ENCODE assay signal across 10 cellular contexts in the genomic region with DNA sequence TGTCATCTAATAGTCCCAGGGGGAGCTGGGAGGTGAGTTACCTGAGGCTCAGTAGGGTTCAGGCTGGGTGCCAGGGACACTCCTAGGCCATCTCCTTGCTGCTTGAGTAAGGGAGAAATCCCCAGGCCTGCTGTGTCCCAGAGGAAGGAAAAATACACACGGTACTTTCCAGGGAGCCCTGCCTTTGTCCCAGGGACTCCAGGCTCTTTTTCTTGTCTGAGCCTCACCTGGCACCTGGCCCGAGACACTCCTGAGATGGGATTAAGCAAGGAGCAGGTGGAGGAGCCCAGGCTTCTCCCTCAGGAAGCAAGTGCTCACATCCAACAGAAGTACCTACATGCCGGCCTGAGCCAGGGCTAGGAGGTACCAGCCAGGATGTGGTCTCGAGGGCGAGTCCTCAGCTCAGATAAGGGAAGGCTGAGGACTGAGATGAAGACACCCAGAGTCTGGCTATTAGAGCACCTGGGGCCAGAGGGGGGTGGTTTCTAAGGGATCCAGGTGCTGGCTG. TPM values are rescaled to one million over a fixed set of nuclear protein-coding genes. Genes with fewer than 3 reads are reported as not detected.
A peak's percentile ranks its signal among the peaks of the same experiment; 100 is the strongest.
DNase-seq lines count a peak whose midpoint lies in the region; ATAC-seq and TF ChIP-seq lines count a peak whose summit lies in the region.
"Had no signal": no experiment of that assay in that cellular context is flagged by ENCODE, and none has a peak within 500 bp of the region (broad histone marks: within the 10 kb centered on the region; RNA-seq: fewer than 3 reads in every experiment).

No MANE protein-coding gene starts in this region.

- H3K4ac ChIP-seq in mesenchymal stem cell (ENCODE audit: low read depth in 1 of 2, low read length in 2 of 2), result peak overlapping the region in 1 of 2 experiments; percentile 1

- no peaks in the 10 kb centered on the region for H3K9me3 Mint-ChIP-seq in CD4-positive, alpha-beta memory T cell
- no peaks in the 10 kb centered on the region for H3K9me3 Mint-ChIP-seq in activated T-helper 2 cell treated with anti-CD3 and anti-CD28 coated beads, Interferon-gamma antibody, Interleukin-2, Interleukin-4, amounts not matched to agents 10 μg/mL and 5 μg/mL and 100 μg/mL, durations not matched to agents 14 hours and 24 hours and 36 hours

- no peak for TF ChIP-seq CTCF in HEK293 (tag by site-specific recombination; IDR thresholded peaks at IDR 0.05)

- peak overlapping the region in 7 of 8 donors; percentile 36 to 79 (median 69) for H3K4me3 Mint-ChIP-seq in CD4-positive, alpha-beta memory T cell
- H3K4me3 Mint-ChIP-seq in activated T-helper 2 cell treated with anti-CD3 and anti-CD28 coated beads, Interferon-gamma antibody, Interleukin-2, Interleukin-4, amounts not matched to agents 10 μg/mL and 5 μg/mL and 100 μg/mL, durations not matched to agents 14 hours and 24 hours and 36 hours (ENCODE audit: low read depth), result no peak overlapping the region

- H3K18ac ChIP-seq in mesenchymal stem cell (ENCODE audit: low read depth in 1 of 2, low read length in 2 of 2), result peak overlapping the region in 1 of 2 experiments; percentile 37

- no peak for ATAC-seq in GM19452 (IDR thresholded peaks at IDR 0.05; ENCODE audit: unreplicated experiment)
- no peak for ATAC-seq in HG03520 (IDR thresholded peaks at IDR 0.05; ENCODE audit: unreplicated experiment)

- H3K4me1 ChIP-seq in CD4-positive, alpha-beta memory T cell (ENCODE audit: insufficient read depth, low read length), result peaks cover 53% of the 10 kb centered on the region
- H3K4me1 ChIP-seq in HEK293 (ENCODE audit: control insufficient read depth, insufficient read depth, low read length) (0 out of 2 replicates have a peak, but pooled peaks cover 3% of the 10 kb centered on the region), mesenchymal stem cell (ENCODE audit: control insufficient read depth, insufficient read depth, low read depth, low read length) (peaks cover 10% of the 10 kb centered on the region)

- peak overlapping the region; percentile 76 for H3K9ac ChIP-seq in mesenchymal stem cell (ENCODE audit: low read length)

- no peaks in the 10 kb centered on the region for H3K79me1 ChIP-seq in mesenchymal stem cell (replicated peaks; ENCODE audit: low read length, poor library complexity, severe bottlenecking)

- H3K9me3 ChIP-seq in CD4-positive, alpha-beta memory T cell (ENCODE audit: control insufficient read depth in 1 of 2, low read length in 2 of 2), result no peaks in the 10 kb centered on the region
- H3K9me3 ChIP-seq in HEK293 (ENCODE audit: control insufficient read depth, insufficient read depth, low read depth, low read length) (no peaks in the 10 kb centered on the region), mesenchymal stem cell (ENCODE audit: control insufficient read depth, low read length) (no peaks in the 10 kb centered on the region)
- H3K9me3 ChIP-seq: MG63 had no signal

- no peak overlapping the region for H2BK5ac ChIP-seq in mesenchymal stem cell (ENCODE audit: low read depth, low read length, poor library complexity, severe bottlenecking)

- intact Hi-C loops in CD4-positive, alpha-beta memory T cell (cut with micrococcal nuclease), result loop anchor here (1.0 to 5.0 kb wide), 5 partner anchors 18 to 147 kb away; partner anchors contain the start of genes CHKB, LMF2, NCAPH2 and SYCE3
- intact Hi-C loops in activated T-helper 2 cell treated with anti-CD3 and anti-CD28 coated beads, Interferon-gamma antibody, Interleukin-2, Interleukin-4, amounts not matched to agents 10 μg/mL and 5 μg/mL and 100 μg/mL, durations not matched to agents 14 hours and 24 hours and 36 hours (cut with micrococcal nuclease), result loop anchor here (2.0 to 5.0 kb wide), 3 partner anchors 14 to 38 kb away; partner anchors contain the start of genes CHKB and TYMP

- no peak overlapping the region for H2AFZ ChIP-seq in mesenchymal stem cell (ENCODE audit: low read depth, low read length)

- H4K91ac ChIP-seq in mesenchymal stem cell (ENCODE audit: low read length), result peak overlapping the region; percentile 3

- peak overlapping the region in 1 of 2 experiments; percentile 2 for H3K23ac ChIP-seq in mesenchymal stem cell (ENCODE audit: low read length in 2 of 2)

- H2BK15ac ChIP-seq in mesenchymal stem cell (ENCODE audit: low read depth, poor library complexity, severe bottlenecking), result peak overlapping the region; percentile 19

- CTCF ChIA-PET in CD4-positive, alpha-beta memory T cell (lab: Charles Lee; ENCODE audit: partially characterized antibody), result interaction anchor here (1.0 to 2.7 kb wide), 4 partner anchors 16 to 76 kb away, joined by 3 to 23 read pairs (median 4); partner anchors contain the start of genes SCO2 and SYCE3
- CTCF ChIA-PET in HEK293 (lab: Yijun Ruan, JAX), result interaction anchor here (0.6 to 1.6 kb wide), 3 partner anchors 12 to 19 kb away, joined by 3 to 10 read pairs (median 9); partner anchors contain the start of genes SCO2 and SYCE3

- peak overlapping the region; percentile 70 to 91 (median 85) for H3K27ac Mint-ChIP-seq in CD4-positive, alpha-beta memory T cell
- peak overlapping the region; percentile 22 for H3K27ac Mint-ChIP-seq in activated T-helper 2 cell treated with anti-CD3 and anti-CD28 coated beads, Interferon-gamma antibody, Interleukin-2, Interleukin-4, amounts not matched to agents 10 μg/mL and 5 μg/mL and 100 μg/mL, durations not matched to agents 14 hours and 24 hours and 36 hours

- H3K27me3 ChIP-seq in CD4-positive, alpha-beta memory T cell (ENCODE audit: insufficient read depth, low read length), result no peaks in the 10 kb centered on the region
- peaks cover 0 to 50% of the 10 kb centered on the region in 2 experiments for H3K27me3 ChIP-seq in mesenchymal stem cell (ENCODE audit: control insufficient read depth in 1 of 2, insufficient read depth in 1 of 2, low read length in 2 of 2)
- H3K27me3 ChIP-seq: MG63 had no signal

- H3K4me3 ChIP-seq in CD4-positive, alpha-beta memory T cell (ENCODE audit: low read length in 2 of 2), result peak overlapping the region; percentile 24 to 51
- H3K4me3 ChIP-seq in HEK293 (ENCODE audit: low read depth, low read length) (no peak overlapping the region), mesenchymal stem cell (ENCODE audit: insufficient read depth in 1 of 2, low read depth in 1 of 2, low read length in 2 of 2) (peak overlapping the region in 1 of 2 experiments; percentile 65)
- H3K4me3 ChIP-seq: MG63 had no signal

- H2AK5ac ChIP-seq in mesenchymal stem cell (ENCODE audit: low read length, severe bottlenecking), result no peak overlapping the region

- no peaks in the 10 kb centered on the region for H3K36me3 ChIP-seq in CD4-positive, alpha-beta memory T cell (ENCODE audit: insufficient read depth, low read length)
- no peaks in the 10 kb centered on the region for H3K36me3 ChIP-seq in HEK293 (ENCODE audit: control insufficient read depth in 2 of 2, insufficient read depth in 1 of 2, low read length in 2 of 2)
- no peaks in the 10 kb centered on the region for H3K36me3 ChIP-seq in mesenchymal stem cell (ENCODE audit: control insufficient read depth in 1 of 2, insufficient read depth in 2 of 2, low read depth in 1 of 2, low read length in 2 of 2)
- H3K36me3 ChIP-seq: MG63 had no signal

- peaks cover 23 to 57% (median 37%) of the 10 kb centered on the region in 4 donors for H3K4me1 Mint-ChIP-seq in CD4-positive, alpha-beta memory T cell
- H3K4me1 Mint-ChIP-seq in activated T-helper 2 cell treated with anti-CD3 and anti-CD28 coated beads, Interferon-gamma antibody, Interleukin-2, Interleukin-4, amounts not matched to agents 10 μg/mL and 5 μg/mL and 100 μg/mL, durations not matched to agents 14 hours and 24 hours and 36 hours (ENCODE audit: low read depth), result peaks cover 48% of the 10 kb centered on the region

- no peak overlapping the region for H3K4me2 ChIP-seq in mesenchymal stem cell (ENCODE audit: low read length, poor library complexity, severe bottlenecking)

- peak overlapping the region; percentile 54 to 67 for H2BK12ac ChIP-seq in mesenchymal stem cell (ENCODE audit: low read length in 2 of 2)

- POLR2A ChIA-PET in CD4-positive, alpha-beta memory T cell (lab: Charles Lee; ENCODE audit: partially characterized antibody), result interaction anchor here (0.6 to 2.8 kb wide), 8 partner anchors 12 to 76 kb away, joined by 3 to 27 read pairs (median 9); partner anchors contain the start of genes LMF2, NCAPH2, SCO2 and SYCE3
- POLR2A ChIA-PET in HEK293 (lab: Yijun Ruan, JAX), result interaction anchor here (0.9 to 1.8 kb wide), 3 partner anchors 18 to 37 kb away, joined by 4 to 8 read pairs (median 4); partner anchors contain the start of genes LMF2, NCAPH2, SCO2 and SYCE3

- H4K8ac ChIP-seq in mesenchymal stem cell (ENCODE audit: low read length), result peak overlapping the region; percentile 65

- no peaks in the 10 kb centered on the region for H3K27me3 Mint-ChIP-seq in CD4-positive, alpha-beta memory T cell
- H3K27me3 Mint-ChIP-seq in activated T-helper 2 cell treated with anti-CD3 and anti-CD28 coated beads, Interferon-gamma antibody, Interleukin-2, Interleukin-4, amounts not matched to agents 10 μg/mL and 5 μg/mL and 100 μg/mL, durations not matched to agents 14 hours and 24 hours and 36 hours (ENCODE audit: low read depth), result no peaks in the 10 kb centered on the region

- H3K27ac ChIP-seq in CD4-positive, alpha-beta memory T cell (ENCODE audit: low read depth, low read length), result peak overlapping the region; percentile 59
- H3K27ac ChIP-seq in HEK293 (ENCODE audit: extremely low read depth, low read depth, low read length) (no peak overlapping the region), mesenchymal stem cell (ENCODE audit: low read length, poor library complexity, severe bottlenecking) (no peak overlapping the region)

- 87% methylated on average over 5 of the region's 5 CpGs for WGBS in mesenchymal stem cell

- peak in 1 of 5 donors; percentile 27 for DNase-seq in CD4-positive, alpha-beta memory T cell
- DNase-seq in activated T-helper 2 cell treated with anti-CD3 and anti-CD28 coated beads, Interferon-gamma antibody, Interleukin-2, Interleukin-4, amounts not matched to agents 10 μg/mL and 5 μg/mL and 100 μg/mL, durations not matched to agents 14 hours and 24 hours and 36 hours (ENCODE audit: low spot score), result peak; percentile 18
- DNase-seq in mesenchymal stem cell (no peak), SHP77 (lab: John Stamatoyannopoulos, UW) (no peak), GM03348 (ENCODE audit: low spot score) (no peak)
- DNase-seq: MG63 had no signal

- H3K14ac ChIP-seq in mesenchymal stem cell (ENCODE audit: low read length in 2 of 2), result no peak overlapping the region

- no peaks in the 10 kb centered on the region for H3K36me3 Mint-ChIP-seq in CD4-positive, alpha-beta memory T cell
- no peaks in the 10 kb centered on the region for H3K36me3 Mint-ChIP-seq in activated T-helper 2 cell treated with anti-CD3 and anti-CD28 coated beads, Interferon-gamma antibody, Interleukin-2, Interleukin-4, amounts not matched to agents 10 μg/mL and 5 μg/mL and 100 μg/mL, durations not matched to agents 14 hours and 24 hours and 36 hours (ENCODE audit: low read depth)

- no peak overlapping the region for H2BK120ac ChIP-seq in mesenchymal stem cell (ENCODE audit: low read depth, low read length)

RNA-seq across cellular contexts. Expression of gene KLHDC7B, which starts 0.9 kb away (rescaled TPM):
- total RNA-seq in CD4-positive, alpha-beta memory T cell, result 1 to 10 TPM; 7.0 to 7.5 TPM
- polyA plus RNA-seq in CD4-positive, alpha-beta memory T cell, result 1 to 10 TPM; 4.3 to 7.5 TPM
- total RNA-seq in activated T-helper 2 cell treated with anti-CD3 and anti-CD28 coated beads, Interferon-gamma antibody, Interleukin-2, Interleukin-4, amounts not matched to agents 10 μg/mL and 5 μg/mL and 100 μg/mL, durations not matched to agents 14 hours and 24 hours and 36 hours, result 3.0 and 3.3 TPM in 2 replicates
- polyA plus RNA-seq in mesenchymal stem cell (2013, experiment 1 of 2), result 0.48 TPM
- 0.51 TPM for polyA plus RNA-seq in mesenchymal stem cell (2013, experiment 2 of 2)

RNA-seq across cellular contexts. Expression of gene TYMP, which starts 15.0 kb away (rescaled TPM):
- total RNA-seq in CD4-positive, alpha-beta memory T cell, result 10 to 100 TPM; 15.7 to 18.0 TPM
- 10 to 100 TPM; 22.0 to 30.9 TPM for polyA plus RNA-seq in CD4-positive, alpha-beta memory T cell
- total RNA-seq in activated T-helper 2 cell treated with anti-CD3 and anti-CD28 coated beads, Interferon-gamma antibody, Interleukin-2, Interleukin-4, amounts not matched to agents 10 μg/mL and 5 μg/mL and 100 μg/mL, durations not matched to agents 14 hours and 24 hours and 36 hours, result 35.9 and 36.9 TPM in 2 replicates
- 18.0 TPM for polyA plus RNA-seq in mesenchymal stem cell (2013, experiment 1 of 2)
- 17.4 TPM for polyA plus RNA-seq in mesenchymal stem cell (2013, experiment 2 of 2)

RNA-seq across cellular contexts. Expression of gene SYCE3, which starts 17.9 kb away (rescaled TPM):
- total RNA-seq in CD4-positive, alpha-beta memory T cell, result not detected
- polyA plus RNA-seq in CD4-positive, alpha-beta memory T cell, result under 1 TPM in 1 of 2 donors, not detected in 1; 0.83 TPM
- total RNA-seq in activated T-helper 2 cell treated with anti-CD3 and anti-CD28 coated beads, Interferon-gamma antibody, Interleukin-2, Interleukin-4, amounts not matched to agents 10 μg/mL and 5 μg/mL and 100 μg/mL, durations not matched to agents 14 hours and 24 hours and 36 hours, result 0.62 TPM in 1 of 2 replicates, not detected in the other
- polyA plus RNA-seq in mesenchymal stem cell (2013, experiment 1 of 2), result 0.37 TPM
- polyA plus RNA-seq in mesenchymal stem cell (2013, experiment 2 of 2), result 0.37 TPM
- total RNA-seq: T-helper 2 cell treated with Interferon-gamma antibody and Interleukin-4, amounts not matched to agents 100 ng/mL and 5 ng/mL, for 36 hours had no signal

RNA-seq across cellular contexts. Expression of gene SCO2, which starts 19.4 kb away (rescaled TPM):
- not detected for total RNA-seq in CD4-positive, alpha-beta memory T cell
- 1 to 10 TPM; 3.6 to 8.1 TPM for polyA plus RNA-seq in CD4-positive, alpha-beta memory T cell
- 3.8 and 8.7 TPM in 2 replicates for total RNA-seq in activated T-helper 2 cell treated with anti-CD3 and anti-CD28 coated beads, Interferon-gamma antibody, Interleukin-2, Interleukin-4, amounts not matched to agents 10 μg/mL and 5 μg/mL and 100 μg/mL, durations not matched to agents 14 hours and 24 hours and 36 hours
- polyA plus RNA-seq in mesenchymal stem cell (2013, experiment 1 of 2), result 0.41 TPM
- polyA plus RNA-seq in mesenchymal stem cell (2013, experiment 2 of 2), result 0.84 TPM

RNA-seq across cellular contexts. Expression of gene CPT1B, which starts 33.4 kb away (rescaled TPM):
- 10 to 100 TPM; 68.0 to 70.0 TPM for total RNA-seq in CD4-positive, alpha-beta memory T cell
- 1 to 10 TPM in 1 of 2 donors, not detected in 1; 2.3 TPM for polyA plus RNA-seq in CD4-positive, alpha-beta memory T cell
- total RNA-seq in activated T-helper 2 cell treated with anti-CD3 and anti-CD28 coated beads, Interferon-gamma antibody, Interleukin-2, Interleukin-4, amounts not matched to agents 10 μg/mL and 5 μg/mL and 100 μg/mL, durations not matched to agents 14 hours and 24 hours and 36 hours, result 68.2 and 74.3 TPM in 2 replicates
- 8.8 TPM for polyA plus RNA-seq in mesenchymal stem cell (2013, experiment 1 of 2)
- 8.1 TPM for polyA plus RNA-seq in mesenchymal stem cell (2013, experiment 2 of 2)
